1 cellular context compared by ENCODE assay signal in the genomic region with DNA sequence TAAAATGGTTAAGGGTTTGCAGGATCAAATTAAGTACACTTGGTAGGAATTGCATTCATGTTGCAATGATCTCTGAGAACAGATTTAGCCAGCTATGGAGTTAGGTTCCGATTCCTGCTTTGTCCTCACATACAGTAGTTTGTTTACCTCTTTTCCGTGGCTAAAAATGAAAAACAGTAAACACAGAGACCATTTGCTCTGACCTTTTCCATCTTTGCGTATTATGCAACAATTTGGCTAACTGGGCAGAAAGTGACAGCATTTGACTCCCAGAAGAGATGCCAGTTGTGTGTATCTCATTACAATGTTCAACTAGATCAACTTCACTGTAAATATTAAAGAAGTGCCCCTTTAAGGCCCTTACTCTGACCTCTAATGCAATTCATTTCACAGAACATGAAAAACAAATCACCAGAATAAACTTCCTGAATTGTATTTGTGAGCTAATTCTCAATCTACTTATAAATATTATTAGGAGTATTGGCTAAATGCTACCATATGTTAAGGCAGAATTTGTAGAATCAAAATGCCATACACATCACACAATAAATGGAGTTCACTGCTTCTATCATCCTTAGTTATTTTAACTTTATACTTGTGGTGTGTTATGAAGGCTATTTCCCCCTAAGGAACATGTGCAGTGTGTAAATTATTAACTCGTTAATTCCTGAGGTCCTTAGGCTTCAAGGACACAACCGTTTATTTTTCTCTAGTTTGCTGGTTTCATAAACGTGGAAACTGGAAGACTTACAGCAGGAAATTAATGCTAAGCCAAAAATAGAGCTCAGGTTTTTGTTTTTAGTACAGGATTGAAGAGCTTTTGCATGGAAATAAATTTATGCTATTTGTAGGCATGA.
TF ChIP-seq lines count a peak whose summit lies in the region.

No MANE protein-coding gene starts in this region.

TF ChIP-seq in HepG2, 621 proteins besides CTCF, POLR2A, EP300 and RAD21 (continued from another document and continues in another):
- TF ChIP-seq, protein P1, sequence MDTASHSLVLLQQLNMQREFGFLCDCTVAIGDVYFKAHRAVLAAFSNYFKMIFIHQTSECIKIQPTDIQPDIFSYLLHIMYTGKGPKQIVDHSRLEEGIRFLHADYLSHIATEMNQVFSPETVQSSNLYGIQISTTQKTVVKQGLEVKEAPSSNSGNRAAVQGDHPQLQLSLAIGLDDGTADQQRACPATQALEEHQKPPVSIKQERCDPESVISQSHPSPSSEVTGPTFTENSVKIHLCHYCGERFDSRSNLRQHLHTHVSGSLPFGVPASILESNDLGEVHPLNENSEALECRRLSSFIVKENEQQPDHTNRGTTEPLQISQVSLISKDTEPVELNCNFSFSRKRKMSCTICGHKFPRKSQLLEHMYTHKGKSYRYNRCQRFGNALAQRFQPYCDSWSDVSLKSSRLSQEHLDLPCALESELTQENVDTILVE (CRISPR knock-in tag; IDR thresholded peaks at IDR 0.05), result peak; percentile 41; the same call in 1 of the 2 replicates
- TF ChIP-seq MED1 (CRISPR knock-in tag; IDR thresholded peaks at IDR 0.05) (peak; percentile 50; the same call in 1 of the 2 replicates), CREB1 (IDR thresholded peaks at IDR 0.05) (no peak), CREB1 (CRISPR knock-in tag; IDR thresholded peaks at IDR 0.05) (0 out of 2 replicates have a peak, but pooled peaks have one; percentile 23), SP2 (CRISPR knock-in tag; IDR thresholded peaks at IDR 0.05) (no peak), ZNF510 (CRISPR knock-in tag; IDR thresholded peaks at IDR 0.05; ENCODE audit: low read depth) (no peak), ADNP (CRISPR knock-in tag; IDR thresholded peaks at IDR 0.05) (no peak), FOXA3 (CRISPR knock-in tag; IDR thresholded peaks at IDR 0.05) (peak; percentile 30; the same call in 1 of the 2 replicates), ZNF644 (CRISPR knock-in tag; IDR thresholded peaks at IDR 0.05; ENCODE audit: low read depth) (0 out of 2 replicates have a peak, but pooled peaks have one; percentile 14), AKAP8 (CRISPR knock-in tag; IDR thresholded peaks at IDR 0.05) (no peak), KAT8 (CRISPR knock-in tag; IDR thresholded peaks at IDR 0.05) (0 out of 2 replicates have a peak, but pooled peaks have one; percentile 55), SOX6 (IDR thresholded peaks at IDR 0.05) (no peak), SOX6 (CRISPR knock-in tag; IDR thresholded peaks at IDR 0.05) (peak; percentile 69; the same call in 1 of the 2 replicates), ZSCAN20 (CRISPR knock-in tag; IDR thresholded peaks at IDR 0.05; ENCODE audit: borderline replicate concordance) (no peak), ISL2 (CRISPR knock-in tag; IDR thresholded peaks at IDR 0.05) (peak; percentile 40; the same call in 1 of the 2 replicates), ZNF720 (CRISPR knock-in tag; IDR thresholded peaks at IDR 0.05) (no peak), ZNF264 (CRISPR knock-in tag; IDR thresholded peaks at IDR 0.05) (peak; percentile 40; the same call in 1 of the 2 replicates), FOXP1 (IDR thresholded peaks at IDR 0.05) (no peak), FOXP1 (CRISPR knock-in tag; IDR thresholded peaks at IDR 0.05) (peak; percentile 93), CEBPG (CRISPR knock-in tag; IDR thresholded peaks at IDR 0.05) (peak; percentile 75), ZNF839 (CRISPR knock-in tag; IDR thresholded peaks at IDR 0.05; ENCODE audit: borderline replicate concordance) (no peak), FLYWCH1 (CRISPR knock-in tag; IDR thresholded peaks at IDR 0.05) (no peak), ZC3H4 (CRISPR knock-in tag; IDR thresholded peaks at IDR 0.05; ENCODE audit: borderline replicate concordance) (no peak), ARNT2 (CRISPR knock-in tag; IDR thresholded peaks at IDR 0.05; ENCODE audit: low read depth) (0 out of 2 replicates have a peak, but pooled peaks have one; percentile 15), RARA (CRISPR knock-in tag; IDR thresholded peaks at IDR 0.05) (peak; percentile 48; the same call in 1 of the 2 replicates), PCBP2 (optimal IDR thresholded peaks at IDR 0.05; ENCODE audit: low read depth, low read length, poor library complexity, severe bottlenecking) (no peak), MIXL1 (CRISPR knock-in tag; IDR thresholded peaks at IDR 0.05) (peak; percentile 63; the same call in 1 of the 2 replicates), ZNF431 (CRISPR knock-in tag; IDR thresholded peaks at IDR 0.05; ENCODE audit: borderline replicate concordance, low read depth) (no peak), U2AF1 (optimal IDR thresholded peaks at IDR 0.05; ENCODE audit: low read depth, low read length) (no peak), RBM39 (IDR thresholded peaks at IDR 0.05; ENCODE audit: low read depth, low read length, poor library complexity, severe bottlenecking) (no peak)
- TF ChIP-seq, protein P2, sequence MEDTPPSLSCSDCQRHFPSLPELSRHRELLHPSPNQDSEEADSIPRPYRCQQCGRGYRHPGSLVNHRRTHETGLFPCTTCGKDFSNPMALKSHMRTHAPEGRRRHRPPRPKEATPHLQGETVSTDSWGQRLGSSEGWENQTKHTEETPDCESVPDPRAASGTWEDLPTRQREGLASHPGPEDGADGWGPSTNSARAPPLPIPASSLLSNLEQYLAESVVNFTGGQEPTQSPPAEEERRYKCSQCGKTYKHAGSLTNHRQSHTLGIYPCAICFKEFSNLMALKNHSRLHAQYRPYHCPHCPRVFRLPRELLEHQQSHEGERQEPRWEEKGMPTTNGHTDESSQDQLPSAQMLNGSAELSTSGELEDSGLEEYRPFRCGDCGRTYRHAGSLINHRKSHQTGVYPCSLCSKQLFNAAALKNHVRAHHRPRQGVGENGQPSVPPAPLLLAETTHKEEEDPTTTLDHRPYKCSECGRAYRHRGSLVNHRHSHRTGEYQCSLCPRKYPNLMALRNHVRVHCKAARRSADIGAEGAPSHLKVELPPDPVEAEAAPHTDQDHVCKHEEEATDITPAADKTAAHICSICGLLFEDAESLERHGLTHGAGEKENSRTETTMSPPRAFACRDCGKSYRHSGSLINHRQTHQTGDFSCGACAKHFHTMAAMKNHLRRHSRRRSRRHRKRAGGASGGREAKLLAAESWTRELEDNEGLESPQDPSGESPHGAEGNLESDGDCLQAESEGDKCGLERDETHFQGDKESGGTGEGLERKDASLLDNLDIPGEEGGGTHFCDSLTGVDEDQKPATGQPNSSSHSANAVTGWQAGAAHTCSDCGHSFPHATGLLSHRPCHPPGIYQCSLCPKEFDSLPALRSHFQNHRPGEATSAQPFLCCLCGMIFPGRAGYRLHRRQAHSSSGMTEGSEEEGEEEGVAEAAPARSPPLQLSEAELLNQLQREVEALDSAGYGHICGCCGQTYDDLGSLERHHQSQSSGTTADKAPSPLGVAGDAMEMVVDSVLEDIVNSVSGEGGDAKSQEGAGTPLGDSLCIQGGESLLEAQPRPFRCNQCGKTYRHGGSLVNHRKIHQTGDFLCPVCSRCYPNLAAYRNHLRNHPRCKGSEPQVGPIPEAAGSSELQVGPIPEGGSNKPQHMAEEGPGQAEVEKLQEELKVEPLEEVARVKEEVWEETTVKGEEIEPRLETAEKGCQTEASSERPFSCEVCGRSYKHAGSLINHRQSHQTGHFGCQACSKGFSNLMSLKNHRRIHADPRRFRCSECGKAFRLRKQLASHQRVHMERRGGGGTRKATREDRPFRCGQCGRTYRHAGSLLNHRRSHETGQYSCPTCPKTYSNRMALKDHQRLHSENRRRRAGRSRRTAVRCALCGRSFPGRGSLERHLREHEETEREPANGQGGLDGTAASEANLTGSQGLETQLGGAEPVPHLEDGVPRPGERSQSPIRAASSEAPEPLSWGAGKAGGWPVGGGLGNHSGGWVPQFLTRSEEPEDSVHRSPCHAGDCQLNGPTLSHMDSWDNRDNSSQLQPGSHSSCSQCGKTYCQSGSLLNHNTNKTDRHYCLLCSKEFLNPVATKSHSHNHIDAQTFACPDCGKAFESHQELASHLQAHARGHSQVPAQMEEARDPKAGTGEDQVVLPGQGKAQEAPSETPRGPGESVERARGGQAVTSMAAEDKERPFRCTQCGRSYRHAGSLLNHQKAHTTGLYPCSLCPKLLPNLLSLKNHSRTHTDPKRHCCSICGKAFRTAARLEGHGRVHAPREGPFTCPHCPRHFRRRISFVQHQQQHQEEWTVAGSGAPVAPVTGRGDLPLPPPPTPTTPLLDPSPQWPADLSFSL (CRISPR knock-in tag; IDR thresholded peaks at IDR 0.05), result peak; percentile 78
- TF ChIP-seq, protein P3, sequence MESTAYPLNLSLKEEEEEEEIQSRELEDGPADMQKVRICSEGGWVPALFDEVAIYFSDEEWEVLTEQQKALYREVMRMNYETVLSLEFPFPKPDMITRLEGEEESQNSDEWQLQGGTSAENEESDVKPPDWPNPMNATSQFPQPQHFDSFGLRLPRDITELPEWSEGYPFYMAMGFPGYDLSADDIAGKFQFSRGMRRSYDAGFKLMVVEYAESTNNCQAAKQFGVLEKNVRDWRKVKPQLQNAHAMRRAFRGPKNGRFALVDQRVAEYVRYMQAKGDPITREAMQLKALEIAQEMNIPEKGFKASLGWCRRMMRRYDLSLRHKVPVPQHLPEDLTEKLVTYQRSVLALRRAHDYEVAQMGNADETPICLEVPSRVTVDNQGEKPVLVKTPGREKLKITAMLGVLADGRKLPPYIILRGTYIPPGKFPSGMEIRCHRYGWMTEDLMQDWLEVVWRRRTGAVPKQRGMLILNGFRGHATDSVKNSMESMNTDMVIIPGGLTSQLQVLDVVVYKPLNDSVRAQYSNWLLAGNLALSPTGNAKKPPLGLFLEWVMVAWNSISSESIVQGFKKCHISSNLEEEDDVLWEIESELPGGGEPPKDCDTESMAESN (CRISPR knock-in tag; conservative IDR thresholded peaks at IDR 0.05), result 0 out of 2 replicates have a peak, but pooled peaks have one; percentile 43
- TF ChIP-seq, protein P4, sequence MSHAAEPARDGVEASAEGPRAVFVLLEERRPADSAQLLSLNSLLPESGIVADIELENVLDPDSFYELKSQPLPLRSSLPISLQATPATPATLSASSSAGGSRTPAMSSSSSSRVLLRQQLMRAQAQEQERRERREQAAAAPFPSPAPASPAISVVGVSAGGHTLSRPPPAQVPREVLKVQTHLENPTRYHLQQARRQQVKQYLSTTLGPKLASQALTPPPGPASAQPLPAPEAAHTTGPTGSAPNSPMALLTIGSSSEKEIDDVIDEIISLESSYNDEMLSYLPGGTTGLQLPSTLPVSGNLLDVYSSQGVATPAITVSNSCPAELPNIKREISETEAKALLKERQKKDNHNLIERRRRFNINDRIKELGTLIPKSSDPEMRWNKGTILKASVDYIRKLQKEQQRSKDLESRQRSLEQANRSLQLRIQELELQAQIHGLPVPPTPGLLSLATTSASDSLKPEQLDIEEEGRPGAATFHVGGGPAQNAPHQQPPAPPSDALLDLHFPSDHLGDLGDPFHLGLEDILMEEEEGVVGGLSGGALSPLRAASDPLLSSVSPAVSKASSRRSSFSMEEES (CRISPR knock-in tag; IDR thresholded peaks at IDR 0.05), result no peak
- TF ChIP-seq, protein P5, sequence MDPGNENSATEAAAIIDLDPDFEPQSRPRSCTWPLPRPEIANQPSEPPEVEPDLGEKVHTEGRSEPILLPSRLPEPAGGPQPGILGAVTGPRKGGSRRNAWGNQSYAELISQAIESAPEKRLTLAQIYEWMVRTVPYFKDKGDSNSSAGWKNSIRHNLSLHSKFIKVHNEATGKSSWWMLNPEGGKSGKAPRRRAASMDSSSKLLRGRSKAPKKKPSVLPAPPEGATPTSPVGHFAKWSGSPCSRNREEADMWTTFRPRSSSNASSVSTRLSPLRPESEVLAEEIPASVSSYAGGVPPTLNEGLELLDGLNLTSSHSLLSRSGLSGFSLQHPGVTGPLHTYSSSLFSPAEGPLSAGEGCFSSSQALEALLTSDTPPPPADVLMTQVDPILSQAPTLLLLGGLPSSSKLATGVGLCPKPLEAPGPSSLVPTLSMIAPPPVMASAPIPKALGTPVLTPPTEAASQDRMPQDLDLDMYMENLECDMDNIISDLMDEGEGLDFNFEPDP (CRISPR knock-in tag; conservative IDR thresholded peaks at IDR 0.05), result 0 out of 2 replicates have a peak, but pooled peaks have one; percentile 58
- TF ChIP-seq, protein P6, sequence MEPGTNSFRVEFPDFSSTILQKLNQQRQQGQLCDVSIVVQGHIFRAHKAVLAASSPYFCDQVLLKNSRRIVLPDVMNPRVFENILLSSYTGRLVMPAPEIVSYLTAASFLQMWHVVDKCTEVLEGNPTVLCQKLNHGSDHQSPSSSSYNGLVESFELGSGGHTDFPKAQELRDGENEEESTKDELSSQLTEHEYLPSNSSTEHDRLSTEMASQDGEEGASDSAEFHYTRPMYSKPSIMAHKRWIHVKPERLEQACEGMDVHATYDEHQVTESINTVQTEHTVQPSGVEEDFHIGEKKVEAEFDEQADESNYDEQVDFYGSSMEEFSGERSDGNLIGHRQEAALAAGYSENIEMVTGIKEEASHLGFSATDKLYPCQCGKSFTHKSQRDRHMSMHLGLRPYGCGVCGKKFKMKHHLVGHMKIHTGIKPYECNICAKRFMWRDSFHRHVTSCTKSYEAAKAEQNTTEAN (CRISPR knock-in tag; conservative IDR thresholded peaks at IDR 0.05), result peak; percentile 59; the same call in 1 of the 2 replicates
- TF ChIP-seq, protein P7, sequence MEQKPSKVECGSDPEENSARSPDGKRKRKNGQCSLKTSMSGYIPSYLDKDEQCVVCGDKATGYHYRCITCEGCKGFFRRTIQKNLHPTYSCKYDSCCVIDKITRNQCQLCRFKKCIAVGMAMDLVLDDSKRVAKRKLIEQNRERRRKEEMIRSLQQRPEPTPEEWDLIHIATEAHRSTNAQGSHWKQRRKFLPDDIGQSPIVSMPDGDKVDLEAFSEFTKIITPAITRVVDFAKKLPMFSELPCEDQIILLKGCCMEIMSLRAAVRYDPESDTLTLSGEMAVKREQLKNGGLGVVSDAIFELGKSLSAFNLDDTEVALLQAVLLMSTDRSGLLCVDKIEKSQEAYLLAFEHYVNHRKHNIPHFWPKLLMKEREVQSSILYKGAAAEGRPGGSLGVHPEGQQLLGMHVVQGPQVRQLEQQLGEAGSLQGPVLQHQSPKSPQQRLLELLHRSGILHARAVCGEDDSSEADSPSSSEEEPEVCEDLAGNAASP (CRISPR knock-in tag; IDR thresholded peaks at IDR 0.05; ENCODE audit: borderline replicate concordance), result 0 out of 2 replicates have a peak, but pooled peaks have one; percentile 15
